Comparison of ENCODE assay signal across 19 cellular contexts in genomic region chr20:14865169-14865568, GRCh38.
A peak's percentile ranks its signal among the peaks of the same experiment; 100 is the strongest.
DNase-seq lines count a peak whose midpoint lies in the region; ATAC-seq and TF ChIP-seq lines count a peak whose summit lies in the region.
"Had no signal": no experiment of that assay in that cellular context is flagged by ENCODE, and none has a peak within 500 bp of the region (broad histone marks: within the 10 kb centered on the region; RNA-seq: fewer than 3 reads in every experiment).

No MANE protein-coding gene starts in this region.

- no peak for TF ChIP-seq CTCF in RWPE2 (IDR thresholded peaks at IDR 0.05; ENCODE audit: poor library complexity, severe bottlenecking)
- no peak for TF ChIP-seq CTCF in foreskin keratinocyte (conservative IDR thresholded peaks at IDR 0.05)
- no peak for TF ChIP-seq CTCF in upper lobe of right lung (IDR thresholded peaks at IDR 0.05)

- intact Hi-C loops in upper lobe of right lung (cut with DNase I): no loop called here

- H3K36me3 ChIP-seq in RWPE2 (ENCODE audit: low read depth) (no peaks in the 10 kb centered on the region), upper lobe of right lung (no peaks in the 10 kb centered on the region)
- H3K36me3 ChIP-seq: spleen had no signal

- H3K9me3 ChIP-seq in RWPE2 (ENCODE audit: severe bottlenecking) (no peaks in the 10 kb centered on the region), upper lobe of right lung (no peaks in the 10 kb centered on the region)
- H3K9me3 ChIP-seq: body of pancreas, spleen had no signal

- H3K27me3 ChIP-seq in RWPE2 (ENCODE audit: insufficient read depth, poor library complexity, severe bottlenecking): no peaks in the 10 kb centered on the region
- no peaks in the 10 kb centered on the region for H3K27me3 ChIP-seq in foreskin keratinocyte
- no peaks in the 10 kb centered on the region for H3K27me3 ChIP-seq in upper lobe of right lung
- H3K27me3 ChIP-seq: body of pancreas, spleen had no signal

- H3K4me1 ChIP-seq in RWPE2 (ENCODE audit: insufficient read depth, poor library complexity, severe bottlenecking): peaks cover 12% of the 10 kb centered on the region
- peaks cover 18% of the 10 kb centered on the region for H3K4me1 ChIP-seq in foreskin keratinocyte
- H3K4me1 ChIP-seq in upper lobe of right lung: no peaks in the 10 kb centered on the region
- H3K4me1 ChIP-seq: body of pancreas, spleen had no signal

- H3K4me3 ChIP-seq in RWPE2 (ENCODE audit: severe bottlenecking): no peak overlapping the region
- no peak overlapping the region for H3K4me3 ChIP-seq in upper lobe of right lung
- H3K4me3 ChIP-seq: body of pancreas, spleen had no signal

- H3K27ac ChIP-seq in RWPE2 (ENCODE audit: poor library complexity, severe bottlenecking) (no peak overlapping the region), foreskin keratinocyte (no peak overlapping the region), upper lobe of right lung (no peak overlapping the region)
- H3K27ac ChIP-seq: body of pancreas, HL-60, spleen had no signal

- ATAC-seq in RWPE2 (ENCODE audit: low read depth): peak; percentile 96
- ATAC-seq in foreskin keratinocyte: peak; percentile 94
- ATAC-seq in upper lobe of right lung: no peak
- ATAC-seq: body of pancreas; left ventricle myocardium superior; stimulated activated naive CD8-positive, alpha-beta T cell treated with anti-CD3 and anti-CD28 coated beads, Interleukin-15, Interleukin-2, amounts not matched to agents 100 U/mL and 50 U/mL, for 24 hours had no signal

- peak; percentile 64 for DNase-seq in DMS53 (lab: John Stamatoyannopoulos, UW)
- DNase-seq in HPDE6-E6E7 (ENCODE audit: extremely low spot score): peak; percentile 36
- no peak for DNase-seq in RWPE2 (ENCODE audit: low spot score)
- peak; percentile 61 to 79 for DNase-seq in foreskin keratinocyte
- no peak for DNase-seq in C1 segment of cervical spinal cord (lab: John Stamatoyannopoulos, UW)
- no peak for DNase-seq in upper lobe of right lung
- no peak for DNase-seq in occipital lobe (lab: John Stamatoyannopoulos, UW)
- DNase-seq in GF-D8 (lab: John Stamatoyannopoulos, UW): no peak
- DNase-seq: activated naive CD4-positive, alpha-beta T cell treated with anti-CD3 and anti-CD28 coated beads for 36 hours; body of pancreas; CD8-positive, alpha-beta memory T cell; Kasumi-1; left ventricle myocardium superior; NCI-H1930; NCI-H524; posterior cingulate gyrus; spleen; stimulated activated naive CD8-positive, alpha-beta T cell treated with anti-CD3 and anti-CD28 coated beads, Interleukin-15, Interleukin-2, amounts not matched to agents 100 U/mL and 50 U/mL, for 24 hours had no signal

Comparison
In these comparisons a context has a peak if more than half of its experiments do, and no peak if none do; other contexts are left out.
1. DNase-seq: peak in DMS53 (single experiment), HPDE6-E6E7 (single experiment) and foreskin keratinocyte (2 of 2); none in RWPE2 (single experiment), C1 segment of cervical spinal cord (0 of 14), upper lobe of right lung (single experiment), occipital lobe (single experiment) and GF-D8 (single experiment).